9 cellular contexts compared by ENCODE assay signal in genomic region chr3:130839815-130840214, GRCh38. TPM values are rescaled to one million over a fixed set of nuclear protein-coding genes. Genes with fewer than 3 reads are reported as not detected.
DNase-seq lines count a peak whose midpoint lies in the region; ATAC-seq and TF ChIP-seq lines count a peak whose summit lies in the region.
"Had no signal": no experiment of that assay in that cellular context is flagged by ENCODE, and none has a peak within 500 bp of the region (broad histone marks: within the 10 kb centered on the region; RNA-seq: fewer than 3 reads in every experiment).

No MANE protein-coding gene starts in this region.

- H2BK120ac ChIP-seq in mesenchymal stem cell (ENCODE audit: low read depth, low read length): no peak overlapping the region

- H3K23ac ChIP-seq in mesenchymal stem cell (ENCODE audit: low read length in 2 of 2): no peak overlapping the region

- WGBS in mesenchymal stem cell: 27% methylated on average over 4 of the region's 4 CpGs

- H3K27me3 ChIP-seq in mesenchymal stem cell (ENCODE audit: control insufficient read depth in 1 of 2, insufficient read depth in 1 of 2, low read length in 2 of 2): peaks cover 0 to under 1% of the 10 kb centered on the region in 2 experiments
- no peaks in the 10 kb centered on the region for H3K27me3 ChIP-seq in breast epithelium

- intact Hi-C loops in breast epithelium (cut with DNase I; ENCODE audit: low total_unique reads): no loop called here

- no peak overlapping the region for H3K9ac ChIP-seq in mesenchymal stem cell (ENCODE audit: low read length)

- H3K14ac ChIP-seq in mesenchymal stem cell (ENCODE audit: low read length in 2 of 2): no peak overlapping the region

- no peak overlapping the region for H2AFZ ChIP-seq in mesenchymal stem cell (ENCODE audit: low read depth, low read length)

- ATAC-seq in GM19324 (IDR thresholded peaks at IDR 0.05; ENCODE audit: low FRiP score, unreplicated experiment): peak; percentile 78
- ATAC-seq in HG02885 (IDR thresholded peaks at IDR 0.05; ENCODE audit: poor library complexity, unreplicated experiment): peak; percentile 54
- ATAC-seq in GM19328 (IDR thresholded peaks at IDR 0.05; ENCODE audit: unreplicated experiment): no peak

- no peak overlapping the region for H4K8ac ChIP-seq in mesenchymal stem cell (ENCODE audit: low read length)

- no peaks in the 10 kb centered on the region for H3K4me1 ChIP-seq in mesenchymal stem cell (ENCODE audit: control insufficient read depth, insufficient read depth, low read depth, low read length)
- H3K4me1 ChIP-seq in breast epithelium: no peaks in the 10 kb centered on the region

- no peaks in the 10 kb centered on the region for H3K9me3 ChIP-seq in mesenchymal stem cell (ENCODE audit: control insufficient read depth, low read length)
- no peaks in the 10 kb centered on the region for H3K9me3 ChIP-seq in breast epithelium

- no peak overlapping the region for H2BK12ac ChIP-seq in mesenchymal stem cell (ENCODE audit: low read length in 2 of 2)

- DNase-seq in NCI-H2029 (lab: John Stamatoyannopoulos, UW): peak; percentile 72
- DNase-seq in myocyte (ENCODE audit: low read depth): peak; percentile 76
- no peak for DNase-seq in mesenchymal stem cell
- DNase-seq in breast epithelium (ENCODE audit: low spot score in 2 of 2): no peak
- no peak for DNase-seq in amniotic stem cell (lab: John Stamatoyannopoulos, UW)
- DNase-seq: effector CD4-positive, alpha-beta T cell had no signal

- no peak overlapping the region for H3K4me3 ChIP-seq in mesenchymal stem cell (ENCODE audit: insufficient read depth in 1 of 2, low read depth in 1 of 2, low read length in 2 of 2)
- no peak overlapping the region for H3K4me3 ChIP-seq in breast epithelium

- H4K91ac ChIP-seq in mesenchymal stem cell (ENCODE audit: low read length): no peak overlapping the region

- H2BK5ac ChIP-seq in mesenchymal stem cell (ENCODE audit: low read depth, low read length, poor library complexity, severe bottlenecking): no peak overlapping the region

- no peaks in the 10 kb centered on the region for H3K79me1 ChIP-seq in mesenchymal stem cell (replicated peaks; ENCODE audit: low read length, poor library complexity, severe bottlenecking)

- H3K36me3 ChIP-seq in mesenchymal stem cell (ENCODE audit: control insufficient read depth in 1 of 2, insufficient read depth in 2 of 2, low read depth in 1 of 2, low read length in 2 of 2) (no peaks in the 10 kb centered on the region), breast epithelium (no peaks in the 10 kb centered on the region)

- H3K27ac ChIP-seq in mesenchymal stem cell (ENCODE audit: low read length, poor library complexity, severe bottlenecking) (no peak overlapping the region), breast epithelium (no peak overlapping the region)

- H2AK5ac ChIP-seq in mesenchymal stem cell (ENCODE audit: low read length, severe bottlenecking): no peak overlapping the region

- no peak overlapping the region for H3K4me2 ChIP-seq in mesenchymal stem cell (ENCODE audit: low read length, poor library complexity, severe bottlenecking)

- no peak overlapping the region for H2BK15ac ChIP-seq in mesenchymal stem cell (ENCODE audit: low read depth, poor library complexity, severe bottlenecking)

- no peak overlapping the region for H3K4ac ChIP-seq in mesenchymal stem cell (ENCODE audit: low read depth in 1 of 2, low read length in 2 of 2)

- TF ChIP-seq POLR2A in breast epithelium (IDR thresholded peaks at IDR 0.05): no peak

- H3K18ac ChIP-seq in mesenchymal stem cell (ENCODE audit: low read depth in 1 of 2, low read length in 2 of 2): no peak overlapping the region

- no peak for TF ChIP-seq CTCF in breast epithelium (IDR thresholded peaks at IDR 0.05)

RNA-seq across cellular contexts. Expression of gene ATP2C1, which starts 54.1 kb away (rescaled TPM):
- 50.0 and 55.6 TPM in 2 replicates for total RNA-seq in myocyte
- polyA plus RNA-seq in myocyte (2012): 46.8 TPM
- polyA plus RNA-seq in mesenchymal stem cell (2013, experiment 1 of 2): 55.3 TPM
- 55.5 TPM for polyA plus RNA-seq in mesenchymal stem cell (2013, experiment 2 of 2)
- total RNA-seq in breast epithelium: 10 to 100 TPM; 59.4 to 76.4 (median 76.2) TPM

Comparison
In these comparisons a context has a peak if more than half of its experiments do, and no peak if none do; other contexts are left out.
1. DNase-seq: peak in NCI-H2029 (single experiment) and myocyte (single experiment); none in mesenchymal stem cell (single experiment), breast epithelium (0 of 2) and amniotic stem cell (single experiment).